ENCODE assay signal across 16 cellular contexts in the genomic region with DNA sequence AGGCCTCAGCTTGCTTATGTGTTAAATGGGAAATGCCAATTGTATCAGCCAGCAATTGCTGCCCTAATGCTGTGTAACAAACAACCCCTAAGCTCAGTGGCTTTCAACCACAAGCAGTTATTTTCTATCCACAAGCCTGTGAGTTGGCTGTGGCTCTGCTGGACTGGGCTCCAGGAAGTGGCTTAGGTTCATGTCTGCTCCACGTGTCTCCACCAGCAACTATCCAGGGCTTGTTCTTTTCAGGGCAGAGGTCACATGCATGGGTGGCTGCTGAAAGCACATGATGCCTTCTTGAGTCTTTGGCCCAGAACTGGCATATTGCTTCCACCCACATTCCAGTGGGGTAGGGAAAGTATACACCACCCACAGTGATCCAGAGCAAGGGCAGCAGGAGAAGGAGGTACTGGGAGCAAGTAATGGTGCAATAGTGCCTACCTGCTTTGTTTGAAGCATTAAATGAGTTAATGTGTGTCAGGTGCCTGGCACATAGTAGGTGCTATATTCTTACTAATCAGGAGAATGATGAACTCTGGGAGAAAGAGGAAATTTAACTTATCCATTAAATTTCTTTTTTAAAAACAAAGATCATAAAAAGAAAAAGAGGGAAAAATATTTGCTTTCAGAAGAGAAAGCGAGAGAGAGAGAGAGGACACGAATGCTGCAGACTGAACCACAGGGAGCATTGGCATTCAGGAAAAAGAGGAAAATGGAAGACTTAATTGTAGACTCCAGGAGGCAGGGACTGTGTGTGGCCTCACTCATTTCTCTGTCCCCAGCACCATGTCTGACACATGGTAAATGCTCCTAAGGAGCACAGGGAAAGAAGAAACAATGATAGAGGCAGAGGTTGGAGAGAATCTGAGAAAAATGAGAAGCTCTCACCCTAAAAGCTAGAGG. TPM values are rescaled to one million over a fixed set of nuclear protein-coding genes. Genes with fewer than 3 reads are reported as not detected.
DNase-seq lines count a peak whose midpoint lies in the region; ATAC-seq and TF ChIP-seq lines count a peak whose summit lies in the region.
"Had no signal": no experiment of that assay in that cellular context is flagged by ENCODE, and none has a peak within 500 bp of the region (broad histone marks: within the 10 kb centered on the region; RNA-seq: fewer than 3 reads in every experiment).

No MANE protein-coding gene starts in this region.

- H3K36me3 Mint-ChIP-seq in neural progenitor cell, result no peaks in the 10 kb centered on the region
- H3K36me3 Mint-ChIP-seq: activated naive CD8-positive, alpha-beta T cell; stimulated activated effector memory CD8-positive, alpha-beta T cell treated with anti-CD3 and anti-CD28 coated beads, Interleukin-12 subunit alpha, Interleukin-12 subunit beta, amount 100 ng/mL, for 72 hours had no signal

- peaks cover 2% of the 10 kb centered on the region for H3K9me3 Mint-ChIP-seq in neural progenitor cell
- H3K9me3 Mint-ChIP-seq: stimulated activated effector memory CD8-positive, alpha-beta T cell treated with anti-CD3 and anti-CD28 coated beads, Interleukin-12 subunit alpha, Interleukin-12 subunit beta, amount 100 ng/mL, for 72 hours had no signal

- CTCF ChIA-PET in mammary epithelial cell (lab: Charles Lee; ENCODE audit: low non-redundant PET), result no interaction called here

- peak; percentile 34 for DNase-seq in mammary epithelial cell
- DNase-seq in left colon, result peak; percentile 16 to 57
- DNase-seq in stomach, result peak; percentile 50
- no peak for DNase-seq in mesenteric fat pad (ENCODE audit: low spot score)
- no peak for DNase-seq in T1000 (lab: John Stamatoyannopoulos, UW)
- no peak for DNase-seq in neural progenitor cell (ENCODE audit: low spot score)
- DNase-seq: cerebellar nuclear complex; NCI-H2081; NCI-H748 treated with DMSO at 0.1 percent for 48 hours; SHP77; stimulated activated CD4-positive, alpha-beta T cell treated with anti-CD3 and anti-CD28 coated beads, Interleukin-4, amount 100 ng/mL, for 1 hour had no signal

- BruUV-seq in mammary epithelial cell (replicated peaks; lab: Mats Ljungman, UMichigan), result no TSS peak

- H3K4me3 ChIP-seq in Loucy (ENCODE audit: low read length, poor library complexity, severe bottlenecking) (no peak overlapping the region), mammary epithelial cell (replicated peaks in 1 of 3; ENCODE audit: insufficient read depth in 1 of 3, low read depth in 2 of 3, low read length in 3 of 3) (no peak overlapping the region), stomach (peak overlapping the region in 1 of 4 donors; percentile 2), neural progenitor cell (no peak overlapping the region)
- H3K4me3 ChIP-seq: BLaER1 had no signal

- peaks cover 27% of the 10 kb centered on the region for H3K4me1 ChIP-seq in Loucy (ENCODE audit: insufficient read depth, low read length, poor library complexity, severe bottlenecking)
- H3K4me1 ChIP-seq in mammary epithelial cell (ENCODE audit: insufficient read depth, low read length), result peaks cover 38% of the 10 kb centered on the region
- peaks cover 6 to 33% (median 9%) of the 10 kb centered on the region in 4 donors for H3K4me1 ChIP-seq in stomach
- H3K4me1 ChIP-seq in neural progenitor cell, result no peaks in the 10 kb centered on the region

- H3K27ac ChIP-seq in mammary epithelial cell (ENCODE audit: insufficient read depth, low read depth, low read length) (no peak overlapping the region), stomach (peak overlapping the region; percentile 50 to 85 (median 76)), neural progenitor cell (no peak overlapping the region)
- H3K27ac ChIP-seq: BLaER1 had no signal

- intact Hi-C loops in mammary epithelial cell (cut with micrococcal nuclease), result loop anchor here (1.0 to 2.0 kb wide), 2 partner anchors 22 to 26 kb away; partner anchors contain the start of gene RNF24
- intact Hi-C loops in left colon (cut with DNase I, micrococcal nuclease), result no loop called here
- intact Hi-C loops in stomach (cut with DNase I; ENCODE audit: low total_unique reads), result no loop called here

- dilution Hi-C loops in mammary epithelial cell (cut with HindIII; ENCODE audit: low sequenced_read_pairs), result no loop called here

- no peaks in the 10 kb centered on the region for H3K9me2 ChIP-seq in Loucy (replicated peaks; ENCODE audit: low read depth, low read length)

- H3K9me3 ChIP-seq in Loucy (ENCODE audit: insufficient read depth, low read depth, low read length) (no peaks in the 10 kb centered on the region), mammary epithelial cell (replicated peaks; ENCODE audit: insufficient read depth, low read length) (peaks cover 3% of the 10 kb centered on the region), stomach (no peaks in the 10 kb centered on the region), neural progenitor cell (ENCODE audit: low read depth) (no peaks in the 10 kb centered on the region)

- H3K9ac ChIP-seq in Loucy (ENCODE audit: low read depth, low read length, poor library complexity, severe bottlenecking) (no peak overlapping the region), mammary epithelial cell (ENCODE audit: insufficient read depth, low read length) (no peak overlapping the region), neural progenitor cell (no peak overlapping the region)
- H3K9ac ChIP-seq: BLaER1 had no signal

- WGBS in mammary epithelial cell (ENCODE audit: low coverage, missing lambda C conversion rate), result 92% methylated on average over 3 of the region's 3 CpGs
- WGBS in stomach, 5 donors, result 52 to 71% (median 61%) methylated on average over 3 of the region's 3 CpGs

- TF ChIP-seq POLR2A in stomach (IDR thresholded peaks at IDR 0.05), result no peak

- TF ChIP-seq CTCF in Loucy (conservative IDR thresholded peaks at IDR 0.05; ENCODE audit: low read length) (no peak), mammary epithelial cell (conservative IDR thresholded peaks at IDR 0.05 in 1 of 2, IDR thresholded peaks at IDR 0.05 in 1 of 2; ENCODE audit: extremely low read depth in 1 of 2, insufficient read depth in 1 of 2, low read depth in 1 of 2, low read length in 2 of 2) (no peak), stomach (IDR thresholded peaks at IDR 0.05) (no peak), neural progenitor cell (IDR thresholded peaks at IDR 0.05) (no peak)

- H2AFZ ChIP-seq in Loucy (ENCODE audit: low read length) (0 out of 2 replicates have a peak overlapping the region, but pooled peaks have one; percentile 37), mammary epithelial cell (ENCODE audit: low read depth, low read length) (no peak overlapping the region), neural progenitor cell (replicated peaks) (no peak overlapping the region)

- H3K36me3 ChIP-seq in Loucy (ENCODE audit: insufficient read depth, low read length) (no peaks in the 10 kb centered on the region), mammary epithelial cell (ENCODE audit: insufficient read depth, low read length) (no peaks in the 10 kb centered on the region), stomach (no peaks in the 10 kb centered on the region), neural progenitor cell (no peaks in the 10 kb centered on the region)
- H3K36me3 ChIP-seq: BLaER1 had no signal

- in situ Hi-C loops in mammary epithelial cell (cut with MboI; ENCODE audit: low sequenced_read_pairs in 2 of 2), result no loop called here

- TF ChIP-seq EP300 in stomach (IDR thresholded peaks at IDR 0.05), result no peak

- peaks cover 8% of the 10 kb centered on the region for H3K27me3 Mint-ChIP-seq in neural progenitor cell (ENCODE audit: insufficient read depth, low read depth)
- H3K27me3 Mint-ChIP-seq: activated naive CD8-positive, alpha-beta T cell had no signal

- H3K79me2 ChIP-seq in Loucy (ENCODE audit: insufficient read depth, low read length) (no peaks in the 10 kb centered on the region), mammary epithelial cell (ENCODE audit: insufficient read depth, low read length) (no peaks in the 10 kb centered on the region), neural progenitor cell (ENCODE audit: low read depth) (no peaks in the 10 kb centered on the region)

- H3K27ac Mint-ChIP-seq in neural progenitor cell, result no peak overlapping the region
- H3K27ac Mint-ChIP-seq: activated naive CD8-positive, alpha-beta T cell; stimulated activated effector memory CD8-positive, alpha-beta T cell treated with anti-CD3 and anti-CD28 coated beads, Interleukin-12 subunit alpha, Interleukin-12 subunit beta, amount 100 ng/mL, for 72 hours had no signal

- H3K27me3 ChIP-seq in Loucy (ENCODE audit: insufficient read depth, low read length, poor library complexity, severe bottlenecking) (no peaks in the 10 kb centered on the region), mammary epithelial cell (ENCODE audit: insufficient read depth, low read length) (no peaks in the 10 kb centered on the region), stomach (peaks cover 0 to 6% (median 0%) of the 10 kb centered on the region in 3 donors), neural progenitor cell (peaks cover 33% of the 10 kb centered on the region)
- H3K27me3 ChIP-seq: BLaER1 had no signal

- H3K4me2 ChIP-seq in Loucy (ENCODE audit: low read depth, low read length, poor library complexity, severe bottlenecking) (no peak overlapping the region), mammary epithelial cell (ENCODE audit: insufficient read depth, low read depth, low read length) (no peak overlapping the region), neural progenitor cell (no peak overlapping the region)
- H3K4me2 ChIP-seq: BLaER1 had no signal

- H4K20me1 ChIP-seq in Loucy (ENCODE audit: insufficient read depth, low read length, poor library complexity, severe bottlenecking) (no peaks in the 10 kb centered on the region), mammary epithelial cell (ENCODE audit: insufficient read depth, low read length) (no peaks in the 10 kb centered on the region), neural progenitor cell (ENCODE audit: low read depth) (no peaks in the 10 kb centered on the region)
- H4K20me1 ChIP-seq: BLaER1 had no signal

- ATAC-seq in left colon (peak; percentile 51), HG03565 (IDR thresholded peaks at IDR 0.05; ENCODE audit: unreplicated experiment) (no peak)
- ATAC-seq: stimulated activated effector memory CD8-positive, alpha-beta T cell treated with anti-CD3 and anti-CD28 coated beads, Interleukin-12 subunit alpha, Interleukin-12 subunit beta, amount 100 ng/mL, for 72 hours had no signal

- H3F3A ChIP-seq in Loucy (ENCODE audit: low read depth), result no peaks in the 10 kb centered on the region
- no peaks in the 10 kb centered on the region for H3F3A ChIP-seq in neural progenitor cell (ENCODE audit: low read depth)

- peaks cover 11% of the 10 kb centered on the region for H3K4me1 Mint-ChIP-seq in neural progenitor cell

- no peak overlapping the region for H3K4me3 Mint-ChIP-seq in neural progenitor cell
- H3K4me3 Mint-ChIP-seq: activated naive CD8-positive, alpha-beta T cell; stimulated activated effector memory CD8-positive, alpha-beta T cell treated with anti-CD3 and anti-CD28 coated beads, Interleukin-12 subunit alpha, Interleukin-12 subunit beta, amount 100 ng/mL, for 72 hours had no signal

RNA-seq across cellular contexts. Expression of gene RNF24, which starts 25.2 kb away (rescaled TPM):
- total RNA-seq in mammary epithelial cell, result 10 to 100 TPM in 1 of 2 donors, 1 to 10 TPM in 1; 8.8 to 13.5 TPM
- polyA plus RNA-seq in mammary epithelial cell, result 5.9 TPM
- 15.0 TPM for polyA minus RNA-seq in mammary epithelial cell
- 1 to 10 TPM; 2.9 to 5.6 TPM for total RNA-seq in left colon
- total RNA-seq in stomach, result 10 to 100 TPM in 2 of 5 donors, 1 to 10 TPM in 3; 1.3 to 12.2 (median 7.2) TPM
- polyA plus RNA-seq in stomach, result 1 to 10 TPM; 2.2 to 3.7 (median 2.3) TPM
- 17.3 TPM for total RNA-seq in mesenteric fat pad
- 7.7 and 9.0 TPM in 2 replicates for total RNA-seq in neural progenitor cell (ENCODE audit: low replicate concordance)

Comparison
In these comparisons a context has a peak if more than half of its experiments do, and no peak if none do; other contexts are left out.
1. DNase-seq: peak in mammary epithelial cell (single experiment), left colon (2 of 2) and stomach (single experiment); none in mesenteric fat pad (single experiment), T1000 (single experiment) and neural progenitor cell (single experiment).
2. H3K27ac ChIP-seq: peak in stomach (5 of 5); none in mammary epithelial cell (single experiment) and neural progenitor cell (single experiment).